ENCODE assay signal across 14 cellular contexts in the genomic region with DNA sequence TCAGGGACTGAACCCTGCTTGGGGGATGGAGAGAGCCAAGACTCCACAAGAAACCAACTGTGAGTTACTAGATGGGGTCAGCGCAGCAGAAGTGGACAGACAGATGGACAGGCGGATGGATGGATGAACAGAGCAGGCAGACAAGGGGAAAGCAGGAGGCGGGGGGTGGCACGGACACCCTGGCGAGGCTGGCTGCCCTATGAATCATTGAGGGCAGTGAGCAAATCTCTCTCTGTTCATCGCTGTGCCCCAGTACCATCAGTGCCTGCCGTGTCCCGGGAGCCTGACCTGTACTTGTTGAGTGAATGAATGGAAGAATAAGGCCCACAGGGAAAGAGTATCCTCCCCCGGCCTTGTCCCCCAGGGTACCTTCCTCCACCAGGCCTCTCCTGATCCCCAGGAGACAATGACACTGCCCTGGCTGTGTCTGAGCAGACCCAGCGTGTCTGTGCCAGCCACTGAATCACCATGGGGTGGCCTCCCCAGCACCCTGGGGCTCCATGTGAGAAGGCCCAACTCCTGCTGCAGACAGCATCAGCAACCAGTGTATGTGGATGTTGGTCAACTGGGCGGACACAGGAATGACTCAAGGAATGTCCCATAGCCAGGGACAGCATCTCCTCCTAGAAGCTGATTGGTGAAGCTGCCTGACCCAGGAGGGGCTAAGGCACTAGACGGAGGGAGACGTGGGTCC.
"Had no signal": no experiment of that assay in that cellular context is flagged by ENCODE, and none has a peak within 500 bp of the region (broad histone marks: within the 10 kb centered on the region; RNA-seq: fewer than 3 reads in every experiment).

No MANE protein-coding gene starts in this region.

- H3K4me3 ChIP-seq: esophagus muscularis mucosa, left ventricle myocardium inferior, tibial nerve had no signal

- H3K27me3 ChIP-seq: tibial nerve had no signal

- H3K4me1 Mint-ChIP-seq: activated naive CD4-positive, alpha-beta T cell treated with anti-CD3 and anti-CD28 coated beads, Interleukin-2, amount 50 U/mL, for 24 hours; naive B cell had no signal

- H3K9me3 Mint-ChIP-seq: activated naive CD4-positive, alpha-beta T cell treated with anti-CD3 and anti-CD28 coated beads, Interleukin-2, amount 50 U/mL, for 24 hours; activated T-cell treated with anti-CD3 and anti-CD28 coated beads, Interleukin-2, amount 50 U/mL, for 24 hours; naive B cell had no signal

- H3K27ac Mint-ChIP-seq: activated naive CD4-positive, alpha-beta T cell treated with anti-CD3 and anti-CD28 coated beads, Interleukin-2, amount 50 U/mL, for 24 hours; activated T-cell treated with anti-CD3 and anti-CD28 coated beads, Interleukin-2, amount 50 U/mL, for 24 hours had no signal

- H3K36me3 Mint-ChIP-seq: activated naive CD4-positive, alpha-beta T cell treated with anti-CD3 and anti-CD28 coated beads, Interleukin-2, amount 50 U/mL, for 24 hours; naive B cell had no signal

- H3K27ac ChIP-seq: esophagus muscularis mucosa, left ventricle myocardium inferior, neutrophil, tibial nerve, VCaP had no signal

- H3K36me3 ChIP-seq: left ventricle myocardium inferior, neutrophil had no signal

- DNase-seq: activated CD4-positive, alpha-beta T cell treated with anti-CD3 and anti-CD28 coated beads for 1 hour; activated CD4-positive, alpha-beta T cell treated with anti-CD3 and anti-CD28 coated beads, Interleukin-2, amount 50 U/mL, for 48 hours; activated effector memory CD4-positive, alpha-beta T cell treated with Interleukin-2 at 50 U/mL for 16 hours; activated T-cell treated with anti-CD3 and anti-CD28 coated beads, Interleukin-2, amount 50 U/mL, for 24 hours; left ventricle myocardium inferior; naive B cell; retina; stimulated activated CD4-positive, alpha-beta T cell treated with anti-CD3 and anti-CD28 coated beads, Interleukin-2, amount 100 ng/mL, for 48 hours; stimulated activated naive CD4-positive, alpha-beta T cell had no signal

- H3K9me3 ChIP-seq: esophagus muscularis mucosa, left ventricle myocardium inferior, neutrophil, tibial nerve had no signal

- H3K4me3 Mint-ChIP-seq: activated naive CD4-positive, alpha-beta T cell treated with anti-CD3 and anti-CD28 coated beads, Interleukin-2, amount 50 U/mL, for 24 hours; activated T-cell treated with anti-CD3 and anti-CD28 coated beads, Interleukin-2, amount 50 U/mL, for 24 hours; naive B cell had no signal
